8 cellular contexts compared by ENCODE assay signal in the genomic region with DNA sequence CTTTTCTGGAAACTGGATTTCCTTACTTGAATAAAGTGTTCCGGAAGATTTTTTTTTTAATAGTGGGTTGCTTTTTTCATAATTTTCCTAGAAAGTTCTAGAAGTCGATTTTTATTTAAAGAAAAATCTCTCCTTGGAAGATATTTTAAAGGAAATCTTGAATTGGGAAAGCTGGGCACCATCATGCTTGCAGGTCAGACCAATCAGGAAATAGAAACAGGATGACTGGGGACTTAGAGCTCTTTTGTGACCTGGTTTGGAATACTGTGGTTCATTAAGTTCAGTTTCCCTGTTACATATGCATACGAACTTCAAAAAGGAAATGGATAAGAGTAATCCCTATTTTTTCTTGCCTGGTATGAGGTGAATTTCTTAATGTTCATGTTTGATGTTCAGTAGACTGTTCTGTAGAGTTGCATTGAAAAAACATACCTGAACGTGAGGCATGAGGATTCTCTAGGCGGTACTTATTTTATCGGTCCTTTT. TPM values are rescaled to one million over a fixed set of nuclear protein-coding genes. Genes with fewer than 3 reads are reported as not detected.
DNase-seq lines count a peak whose midpoint lies in the region; ATAC-seq and TF ChIP-seq lines count a peak whose summit lies in the region.

No MANE protein-coding gene starts in this region.

- no peak for TF ChIP-seq RAD21 in IMR-90 (IDR thresholded peaks at IDR 0.05; ENCODE audit: low read length)

- H3K9me3 Mint-ChIP-seq in activated CD4-positive, alpha-beta memory T cell treated with anti-CD3 and anti-CD28 coated beads, Interleukin-2, amount 10 ng/mL, durations not matched to agents 7 days and 5 days: no peaks in the 10 kb centered on the region

- peaks cover 60% of the 10 kb centered on the region for H3K4me1 Mint-ChIP-seq in activated CD4-positive, alpha-beta memory T cell treated with anti-CD3 and anti-CD28 coated beads, Interleukin-2, amount 10 ng/mL, durations not matched to agents 7 days and 5 days

- peaks cover 12% of the 10 kb centered on the region for H3K4me1 ChIP-seq in IMR-90 (ENCODE audit: control insufficient read depth, insufficient read depth, low read length)
- peaks cover 0 to 47% (median 32%) of the 10 kb centered on the region in 4 donors for H3K4me1 ChIP-seq in sigmoid colon

- intact Hi-C loops in IMR-90 (cut with micrococcal nuclease): loop anchor here (2.0 to 10.0 kb wide), 2 partner anchors 30 to 238 kb away; no protein-coding TSS in a partner anchor
- intact Hi-C loops in sigmoid colon (cut with DNase I): loop anchor here (2.0 kb wide), 1 partner anchor 142 kb away; no protein-coding TSS in a partner anchor

- H3K9me3 ChIP-seq in IMR-90 (ENCODE audit: control insufficient read depth, insufficient read depth, low read length): no peaks in the 10 kb centered on the region
- H3K9me3 ChIP-seq in sigmoid colon: no peaks in the 10 kb centered on the region

- H3K9me1 ChIP-seq in IMR-90 (ENCODE audit: insufficient read depth, low read length): peaks cover 13% of the 10 kb centered on the region; the same call in 1 of the 2 replicates

- BruUV-seq in IMR-90 (replicated peaks; lab: Mats Ljungman, UMichigan): TSS peak; percentile 18

- peak overlapping the region; percentile 99 for H3K4me2 ChIP-seq in IMR-90 (ENCODE audit: low read depth, low read length)

- no peak overlapping the region for H4K5ac ChIP-seq in IMR-90 (ENCODE audit: low read depth, low read length)

- peak overlapping the region; percentile 94; the same call in 1 of the 2 replicates for H3K9ac ChIP-seq in IMR-90 (ENCODE audit: low read depth, low read length)

- no peak overlapping the region for H2AK9ac ChIP-seq in IMR-90 (replicated peaks; ENCODE audit: low read depth, low read length, poor library complexity)

- TF ChIP-seq POLR2A in IMR-90 (IDR thresholded peaks at IDR 0.05; ENCODE audit: low read depth, low read length) (no peak), sigmoid colon (IDR thresholded peaks at IDR 0.05) (no peak)

- in situ Hi-C loops in IMR-90 (cut with MboI; ENCODE audit: low sequenced_read_pairs): no loop called here

- H2BK120ac ChIP-seq in IMR-90 (ENCODE audit: low read depth, low read length): no peak overlapping the region

- H3K4ac ChIP-seq in IMR-90 (ENCODE audit: low read depth, low read length): no peak overlapping the region; the same call in 1 of the 2 replicates

- H3K27ac Mint-ChIP-seq in activated CD4-positive, alpha-beta memory T cell treated with anti-CD3 and anti-CD28 coated beads, Interleukin-2, amount 10 ng/mL, durations not matched to agents 7 days and 5 days: peak overlapping the region; percentile 77

- H3K36me3 Mint-ChIP-seq in activated CD4-positive, alpha-beta memory T cell treated with anti-CD3 and anti-CD28 coated beads, Interleukin-2, amount 10 ng/mL, durations not matched to agents 7 days and 5 days (ENCODE audit: low read depth): peaks cover 47% of the 10 kb centered on the region

- peak overlapping the region; percentile 99 for H3K4me3 ChIP-seq in IMR-90 (ENCODE audit: insufficient read depth, low read depth, low read length)
- peak overlapping the region; percentile 57 to 97 (median 80) for H3K4me3 ChIP-seq in sigmoid colon

- H3K56ac ChIP-seq in IMR-90 (ENCODE audit: extremely low read depth, insufficient read depth, low read length): peak overlapping the region; percentile 36; the same call in 1 of the 2 replicates

- H4K20me1 ChIP-seq in IMR-90 (ENCODE audit: insufficient read depth, low read length): peaks cover 8% of the 10 kb centered on the region; the same call in 1 of the 2 replicates

- H3K27me3 ChIP-seq in IMR-90 (ENCODE audit: control insufficient read depth, insufficient read depth, low read length) (no peaks in the 10 kb centered on the region), sigmoid colon (no peaks in the 10 kb centered on the region)

- H4K91ac ChIP-seq in IMR-90 (ENCODE audit: insufficient read depth, low read depth, low read length): no peak overlapping the region

- CTCF ChIA-PET in IMR-90 (lab: Yijun Ruan, JAX): no interaction called here
- CTCF ChIA-PET in activated CD4-positive, alpha-beta memory T cell treated with anti-CD3 and anti-CD28 coated beads, Interleukin-2, amount 10 ng/mL, durations not matched to agents 7 days and 5 days (lab: Charles Lee): interaction anchor here (1.3 to 2.1 kb wide), 3 partner anchors 26 to 32 kb away, joined by 3 to 4 read pairs (median 3); no protein-coding TSS in a partner anchor

- no peak overlapping the region for H2BK20ac ChIP-seq in IMR-90 (ENCODE audit: low read depth, low read length)

- no peak overlapping the region for H2AFZ ChIP-seq in IMR-90 (replicated peaks; ENCODE audit: low read length, poor library complexity)

- peak overlapping the region; percentile 44; the same call in 1 of the 2 replicates for H3K14ac ChIP-seq in IMR-90 (replicated peaks; ENCODE audit: low read depth, low read length)

- H3K4me3 Mint-ChIP-seq in activated CD4-positive, alpha-beta memory T cell treated with anti-CD3 and anti-CD28 coated beads, Interleukin-2, amount 10 ng/mL, durations not matched to agents 7 days and 5 days: peak overlapping the region; percentile 88

- H2BK15ac ChIP-seq in IMR-90 (ENCODE audit: low read depth, low read length): no peak overlapping the region

- no peak overlapping the region for H4K8ac ChIP-seq in IMR-90 (ENCODE audit: low read depth in 2 of 2, low read length in 2 of 2)

- no peak for TF ChIP-seq EP300 in sigmoid colon (IDR thresholded peaks at IDR 0.05)

- no peak overlapping the region for H2AK5ac ChIP-seq in IMR-90 (ENCODE audit: low read depth, low read length)

- H3K27ac ChIP-seq in IMR-90 (ENCODE audit: insufficient read depth, low read length) (peak overlapping the region; percentile 16; the same call in 1 of the 2 replicates), sigmoid colon (peak overlapping the region; percentile 91 to 99 (median 94))

- DNase-seq in DMS114 treated with DMSO at 0.1 percent for 48 hours (lab: John Stamatoyannopoulos, UW; ENCODE audit: unreplicated experiment) (peak; percentile 64), IMR-90 (peak; percentile 59), globus pallidus (ENCODE audit: low spot score) (peak; percentile 34), sigmoid colon (no peak), HPDE6-E6E7 (ENCODE audit: extremely low spot score) (no peak)
- DNase-seq in activated CD4-positive, alpha-beta memory T cell treated with anti-CD3 and anti-CD28 coated beads, Interleukin-2, amount 10 ng/mL, durations not matched to agents 7 days and 5 days: no peak

- no peaks in the 10 kb centered on the region for H3K36me3 ChIP-seq in IMR-90 (ENCODE audit: control insufficient read depth, insufficient read depth, low read length)
- H3K36me3 ChIP-seq in sigmoid colon: no peaks in the 10 kb centered on the region

- no peak for ATAC-seq in IMR-90 (ENCODE audit: low read depth)
- ATAC-seq in GM21825 (IDR thresholded peaks at IDR 0.05; ENCODE audit: unreplicated experiment): no peak
- ATAC-seq in GM18520 (IDR thresholded peaks at IDR 0.05; ENCODE audit: unreplicated experiment): no peak

- no peaks in the 10 kb centered on the region for H3K27me3 Mint-ChIP-seq in activated CD4-positive, alpha-beta memory T cell treated with anti-CD3 and anti-CD28 coated beads, Interleukin-2, amount 10 ng/mL, durations not matched to agents 7 days and 5 days

- WGBS in IMR-90 (ENCODE audit: extremely low coverage in 2 of 2, insufficient read length in 1 of 2), 2 experiments: no CpG with 5 or more reads among the region's 6 CpGs
- 0 to 1% methylated on average over 6 of the region's 6 CpGs for WGBS in sigmoid colon, 2 donors

- H3K79me1 ChIP-seq in IMR-90 (ENCODE audit: low read depth in 1 of 2, low read length in 2 of 2): peaks cover 10 to 39% of the 10 kb centered on the region in 2 experiments; a peak in 3 of 4 replicates

- no peak overlapping the region for H3K18ac ChIP-seq in IMR-90 (ENCODE audit: low read depth, low read length)

- POLR2A ChIA-PET in IMR-90 (lab: Charles Lee; ENCODE audit: unreplicated experiment): interaction anchor here (0.6 to 0.7 kb wide), 3 partner anchors 151 to 650 kb away, joined by 3 to 4 read pairs (median 3); no protein-coding TSS in a partner anchor
- POLR2A ChIA-PET in activated CD4-positive, alpha-beta memory T cell treated with anti-CD3 and anti-CD28 coated beads, Interleukin-2, amount 10 ng/mL, durations not matched to agents 7 days and 5 days (lab: Charles Lee): interaction anchor here (0.6 to 11.4 kb wide), 16 partner anchors 13 to 530 kb away, joined by 3 to 514 read pairs (median 4); a partner anchor contains a TSS

- dilution Hi-C loops in IMR-90 (cut with HindIII; ENCODE audit: low sequenced_read_pairs, unreplicated experiment): no loop called here

- TF ChIP-seq CTCF in IMR-90 (conservative IDR thresholded peaks at IDR 0.05; ENCODE audit: low read depth, low read length) (no peak), sigmoid colon (IDR thresholded peaks at IDR 0.05) (no peak)

- peak overlapping the region; percentile 33; the same call in 1 of the 2 replicates for H3K23ac ChIP-seq in IMR-90 (ENCODE audit: low read depth, low read length)

- H2BK5ac ChIP-seq in IMR-90 (ENCODE audit: low read depth, low read length, poor library complexity, severe bottlenecking): peak overlapping the region; percentile 67

TF ChIP-seq in IMR-90, 13 proteins besides CTCF, POLR2A, EP300 and RAD21:
- TF ChIP-seq CEBPB (IDR thresholded peaks at IDR 0.05; ENCODE audit: low read depth, low read length) (no peak), NFE2L2 (IDR thresholded peaks at IDR 0.05; ENCODE audit: low read depth, low read length) (no peak), FOS (IDR thresholded peaks at IDR 0.05; ENCODE audit: low read depth, low read length) (no peak), RFX5 (IDR thresholded peaks at IDR 0.05; ENCODE audit: low read depth, low read length) (no peak), SMC3 (IDR thresholded peaks at IDR 0.05; ENCODE audit: low read depth, low read length) (no peak)

RNA-seq across cellular contexts. Expression of a gene that starts 1.2 kb away (rescaled TPM):
- total RNA-seq in IMR-90 (2012; rRNA removed): 14.7 and 21.5 TPM in 2 replicates
- 6.3 TPM in 2 replicates for polyA plus RNA-seq in IMR-90 (2012; rRNA removed)
- 3.6 and 3.7 TPM in 2 replicates for polyA plus RNA-seq in IMR-90 (2012; cell fraction: cytosol; rRNA removed)
- 2.5 and 8.2 TPM in 2 replicates for polyA plus RNA-seq in IMR-90 (2012; cell fraction: nucleus; rRNA removed; ENCODE audit: low replicate concordance)
- total RNA-seq in activated CD4-positive, alpha-beta memory T cell treated with anti-CD3 and anti-CD28 coated beads, Interleukin-2, amount 10 ng/mL, durations not matched to agents 7 days and 5 days: 100 to 1,000 TPM; 208 to 209 TPM
- 10 to 100 TPM; 42.8 to 52.2 (median 46.0) TPM for total RNA-seq in sigmoid colon
- 10 to 100 TPM in 1 of 3 donors, 1 to 10 TPM in 2; 4.8 to 16.9 (median 6.0) TPM for polyA plus RNA-seq in sigmoid colon

Comparison
In these comparisons a context has a peak if more than half of its experiments do, and no peak if none do; other contexts are left out.
1. DNase-seq: peak in DMS114 treated with DMSO at 0.1 percent for 48 hours (single experiment), IMR-90 (single experiment) and globus pallidus (single experiment); none in activated CD4-positive, alpha-beta memory T cell treated with anti-CD3 and anti-CD28 coated beads, Interleukin-2, amount 10 ng/mL, durations not matched to agents 7 days and 5 days (single experiment), sigmoid colon (single experiment) and HPDE6-E6E7 (single experiment).